Comparison of ENCODE assay signal across 19 cellular contexts in genomic region chr3:141020139-141020940, GRCh38. TPM values are rescaled to one million over a fixed set of nuclear protein-coding genes. Genes with fewer than 3 reads are reported as not detected.
DNase-seq lines count a peak whose midpoint lies in the region; ATAC-seq and TF ChIP-seq lines count a peak whose summit lies in the region.
"Had no signal": no experiment of that assay in that cellular context is flagged by ENCODE, and none has a peak within 500 bp of the region (broad histone marks: within the 10 kb centered on the region; RNA-seq: fewer than 3 reads in every experiment).

No MANE protein-coding gene starts in this region.

- no peak for TF ChIP-seq CTCF in endothelial cell (IDR thresholded peaks at IDR 0.05; ENCODE audit: unreplicated experiment)

- H3K27ac Mint-ChIP-seq in activated T-cell treated with anti-CD3 and anti-CD28 coated beads, Interleukin-2, amount 50 U/mL, for 72 hours, result no peak overlapping the region
- no peak overlapping the region for H3K27ac Mint-ChIP-seq in activated T-cell treated with anti-CD3 and anti-CD28 coated beads, Interleukin-2, amount 50 U/mL, for 24 hours
- peak overlapping the region; percentile 34 for H3K27ac Mint-ChIP-seq in endothelial cell (ENCODE audit: unreplicated experiment)
- H3K27ac Mint-ChIP-seq: WTC11 had no signal

- H3K4me3 Mint-ChIP-seq in activated T-cell treated with anti-CD3 and anti-CD28 coated beads, Interleukin-2, amount 50 U/mL, for 72 hours, result no peak overlapping the region
- no peak overlapping the region for H3K4me3 Mint-ChIP-seq in activated T-cell treated with anti-CD3 and anti-CD28 coated beads, Interleukin-2, amount 50 U/mL, for 24 hours
- H3K4me3 Mint-ChIP-seq in endothelial cell (ENCODE audit: unreplicated experiment), result no peak overlapping the region
- H3K4me3 Mint-ChIP-seq: WTC11 had no signal

- peak; percentile 75 to 86 for ATAC-seq in activated T-cell treated with anti-CD3 and anti-CD28 coated beads, Interleukin-2, amount 50 U/mL, for 72 hours (replicated peaks in 1 of 2)
- ATAC-seq in stimulated activated naive CD8-positive, alpha-beta T cell treated with anti-CD3 and anti-CD28 coated beads, Interleukin-15, Interleukin-2, amounts not matched to agents 100 U/mL and 50 U/mL, for 24 hours, result peak; percentile 96
- ATAC-seq in HG02610 (IDR thresholded peaks at IDR 0.05; ENCODE audit: unreplicated experiment) (no peak), left cardiac atrium (no peak), GM18511 (IDR thresholded peaks at IDR 0.05; ENCODE audit: unreplicated experiment) (no peak)

- H3K36me3 Mint-ChIP-seq in activated T-cell treated with anti-CD3 and anti-CD28 coated beads, Interleukin-2, amount 50 U/mL, for 72 hours (ENCODE audit: insufficient read depth in 2 of 2), result no peaks in the 10 kb centered on the region
- no peaks in the 10 kb centered on the region for H3K36me3 Mint-ChIP-seq in activated T-cell treated with anti-CD3 and anti-CD28 coated beads, Interleukin-2, amount 50 U/mL, for 24 hours (ENCODE audit: low read depth)
- no peaks in the 10 kb centered on the region for H3K36me3 Mint-ChIP-seq in endothelial cell (ENCODE audit: low read depth, unreplicated experiment)

- H3K4me1 Mint-ChIP-seq in activated T-cell treated with anti-CD3 and anti-CD28 coated beads, Interleukin-2, amount 50 U/mL, for 72 hours (ENCODE audit: low read depth), result peaks cover 28% of the 10 kb centered on the region
- peaks cover 8% of the 10 kb centered on the region for H3K4me1 Mint-ChIP-seq in activated T-cell treated with anti-CD3 and anti-CD28 coated beads, Interleukin-2, amount 50 U/mL, for 24 hours (ENCODE audit: low read depth)
- peaks cover 9% of the 10 kb centered on the region for H3K4me1 Mint-ChIP-seq in endothelial cell (ENCODE audit: unreplicated experiment)

- H3K27me3 Mint-ChIP-seq in activated T-cell treated with anti-CD3 and anti-CD28 coated beads, Interleukin-2, amount 50 U/mL, for 72 hours (ENCODE audit: low read depth), result no peaks in the 10 kb centered on the region
- no peaks in the 10 kb centered on the region for H3K27me3 Mint-ChIP-seq in activated T-cell treated with anti-CD3 and anti-CD28 coated beads, Interleukin-2, amount 50 U/mL, for 24 hours
- no peaks in the 10 kb centered on the region for H3K27me3 Mint-ChIP-seq in endothelial cell (ENCODE audit: unreplicated experiment)

- peak in 1 of 2 donors; percentile 38 for DNase-seq in activated T-cell treated with anti-CD3 and anti-CD28 coated beads, Interleukin-2, amount 50 U/mL, for 72 hours
- DNase-seq in activated T-cell treated with anti-CD3 and anti-CD28 coated beads, Interleukin-2, amount 50 U/mL, for 24 hours, result no peak
- DNase-seq in NCI-H524 (lab: John Stamatoyannopoulos, UW) (peak; percentile 54 to 83), endothelial cell (ENCODE audit: low spot score) (no peak), left cardiac atrium (no peak)
- peak; percentile 43 for DNase-seq in stimulated activated naive CD8-positive, alpha-beta T cell treated with anti-CD3 and anti-CD28 coated beads, Interleukin-15, Interleukin-2, amounts not matched to agents 100 U/mL and 50 U/mL, for 24 hours
- DNase-seq: Calu3, dermis blood vessel endothelial cell, GOT3, KG1, mesenchymal stem cell, NCI-H2171, nucleus accumbens, small intestine, testis had no signal

- intact Hi-C loops in left cardiac atrium (cut with DNase I), result no loop called here

- H3K9me3 Mint-ChIP-seq in activated T-cell treated with anti-CD3 and anti-CD28 coated beads, Interleukin-2, amount 50 U/mL, for 72 hours, result no peaks in the 10 kb centered on the region
- H3K9me3 Mint-ChIP-seq in activated T-cell treated with anti-CD3 and anti-CD28 coated beads, Interleukin-2, amount 50 U/mL, for 24 hours, result no peaks in the 10 kb centered on the region
- H3K9me3 Mint-ChIP-seq in endothelial cell (ENCODE audit: unreplicated experiment), result no peaks in the 10 kb centered on the region

RNA-seq across cellular contexts. Expression of gene SPSB4, which starts 30.8 kb away (rescaled TPM):
- total RNA-seq in activated T-cell treated with anti-CD3 and anti-CD28 coated beads, Interleukin-2, amount 50 U/mL, for 72 hours, result not detected
- total RNA-seq in endothelial cell (ENCODE audit: unreplicated experiment) (1.2 TPM), left cardiac atrium (1 to 10 TPM; 3.0 to 6.9 TPM)
- total RNA-seq: Calu3, dermis blood vessel endothelial cell, OCI-LY7 had no signal

Comparison
In these comparisons a context has a peak if more than half of its experiments do, and no peak if none do; other contexts are left out.
1. ATAC-seq: peak in activated T-cell treated with anti-CD3 and anti-CD28 coated beads, Interleukin-2, amount 50 U/mL, for 72 hours (2 of 2) and stimulated activated naive CD8-positive, alpha-beta T cell treated with anti-CD3 and anti-CD28 coated beads, Interleukin-15, Interleukin-2, amounts not matched to agents 100 U/mL and 50 U/mL, for 24 hours (single experiment); none in HG02610 (single experiment), left cardiac atrium (0 of 2) and GM18511 (single experiment).
2. DNase-seq: peak in NCI-H524 (2 of 2) and stimulated activated naive CD8-positive, alpha-beta T cell treated with anti-CD3 and anti-CD28 coated beads, Interleukin-15, Interleukin-2, amounts not matched to agents 100 U/mL and 50 U/mL, for 24 hours (single experiment); none in activated T-cell treated with anti-CD3 and anti-CD28 coated beads, Interleukin-2, amount 50 U/mL, for 24 hours (single experiment), endothelial cell (single experiment) and left cardiac atrium (single experiment).